Comparison of ENCODE assay signal across 26 cellular contexts in genomic region chr6:53148684-53149083, GRCh38. TPM values are rescaled to one million over a fixed set of nuclear protein-coding genes. Genes with fewer than 3 reads are reported as not detected.
A peak's percentile ranks its signal among the peaks of the same experiment; 100 is the strongest.
DNase-seq lines count a peak whose midpoint lies in the region; ATAC-seq, FAIRE-seq and TF ChIP-seq lines count a peak whose summit lies in the region.
"Had no signal": no experiment of that assay in that cellular context is flagged by ENCODE, and none has a peak within 500 bp of the region (broad histone marks: within the 10 kb centered on the region; RNA-seq: fewer than 3 reads in every experiment).

TSS of gene GCM1 (minus strand) at chr6:53148841. CDS start at chr6:53145632, 3,209 bp downstream.

- no peaks in the 10 kb centered on the region for H3K27me3 ChIP-seq in Caco-2 (replicated peaks; ENCODE audit: control insufficient read depth, insufficient read depth, low read length)
- peaks cover 26 to 28% of the 10 kb centered on the region in 2 experiments; a peak in 4 of 5 replicates for H3K27me3 ChIP-seq in K562 (ENCODE audit: control insufficient read depth in 2 of 2, insufficient read depth in 2 of 2, low read length in 2 of 2)

- H3K9me1 ChIP-seq in K562 (ENCODE audit: control insufficient read depth, insufficient read depth, low read length) = no peaks in the 10 kb centered on the region

- no peaks in the 10 kb centered on the region for H4K20me1 ChIP-seq in K562 (replicated peaks; ENCODE audit: control insufficient read depth, insufficient read depth, low read length)

- no peak within 1 kb of the TSS for H3K27ac ChIP-seq in K562 (ENCODE audit: extremely low read depth, low read depth, low read length)
- H3K27ac ChIP-seq: 22Rv1, C4-2B, GM23248 had no signal

- H3K9ac ChIP-seq in K562 (ENCODE audit: insufficient read depth in 1 of 2, low read depth in 2 of 2, low read length in 2 of 2) = no peak within 1 kb of the TSS
- H3K9ac ChIP-seq: GM23248 had no signal

- CTCF ChIA-PET in Caco-2 (lab: Charles Lee) (no interaction called here), K562 (lab: Yijun Ruan, JAX; ENCODE audit: low intra/inter-chr PET ratio) (no interaction called here), MCF 10A (lab: Yijun Ruan, JAX) (no interaction called here)

- 4% methylated on average over 5 of the region's 5 CpGs for WGBS in K562 (ENCODE audit: insufficient coverage, low coverage, missing lambda C conversion rate)

- H3K4me1 ChIP-seq in Caco-2 (no peaks in the 10 kb centered on the region), K562 (replicated peaks in 1 of 2; ENCODE audit: control insufficient read depth in 2 of 2, insufficient read depth in 2 of 2, low read length in 2 of 2) (no peaks in the 10 kb centered on the region), mucosa of descending colon (ENCODE audit: low read depth) (no peaks in the 10 kb centered on the region)

- intact Hi-C loops in Caco-2 (cut with micrococcal nuclease; ENCODE audit: unreplicated experiment) (loop anchor here (5.0 kb wide), 1 partner anchor 36 kb away; no protein-coding TSS in a partner anchor), K562 (cut with micrococcal nuclease) (no loop called here), mucosa of descending colon (cut with DNase I, micrococcal nuclease) (no loop called here), MCF 10A (cut with micrococcal nuclease) (no loop called here)

- no peaks in the 10 kb centered on the region for H3K79me2 ChIP-seq in K562 (ENCODE audit: control insufficient read depth, insufficient read depth, low read length)

- no peak within 1 kb of the TSS for H2AFZ ChIP-seq in K562 (ENCODE audit: low read depth, low read length)
- H2AFZ ChIP-seq: GM23248 had no signal

- H3K4me3 Mint-ChIP-seq in Caco-2 (ENCODE audit: unreplicated experiment) = no peak within 1 kb of the TSS
- no peak within 1 kb of the TSS for H3K4me3 Mint-ChIP-seq in activated T-helper 17 cell treated with anti-CD3 and anti-CD28 coated beads, Interleukin-2, amount 50 U/mL, for 72 hours
- no peak within 1 kb of the TSS for H3K4me3 Mint-ChIP-seq in MCF 10A (ENCODE audit: unreplicated experiment)
- H3K4me3 Mint-ChIP-seq: B cell; CD8-positive, alpha-beta T cell had no signal

- no peak within 1 kb of the TSS for H3K4me3 ChIP-seq in Caco-2 (ENCODE audit: low read depth, low read length)
- H3K4me3 ChIP-seq in K562 = no peak within 1 kb of the TSS
- no peak within 1 kb of the TSS for H3K4me3 ChIP-seq in mucosa of descending colon
- H3K4me3 ChIP-seq: GM23248 had no signal

- POLR2A ChIA-PET in Caco-2 (lab: Charles Lee) = no interaction called here
- POLR2A ChIA-PET in K562 (lab: Yijun Ruan, JAX) = no interaction called here
- POLR2A ChIA-PET in MCF 10A (lab: Yijun Ruan, JAX) = no interaction called here

- BruUV-seq in Caco-2 (replicated peaks; lab: Mats Ljungman, UMichigan) = no TSS peak
- no TSS peak for BruUV-seq in K562 (replicated peaks; lab: Mats Ljungman, UMichigan)
- no TSS peak for BruUV-seq in MCF 10A (replicated peaks; lab: Mats Ljungman, UMichigan)

- H3K27ac Mint-ChIP-seq in Caco-2 (ENCODE audit: unreplicated experiment) (no peak within 1 kb of the TSS), MCF 10A (ENCODE audit: low read depth, unreplicated experiment) (no peak within 1 kb of the TSS)
- no peak within 1 kb of the TSS for H3K27ac Mint-ChIP-seq in activated T-helper 17 cell treated with anti-CD3 and anti-CD28 coated beads, Interleukin-2, amount 50 U/mL, for 72 hours
- H3K27ac Mint-ChIP-seq: B cell; CD8-positive, alpha-beta T cell had no signal

- no peak for TF ChIP-seq CTCF in Caco-2 (IDR thresholded peaks at IDR 0.05; ENCODE audit: insufficient read depth in 1 of 2, low read depth in 1 of 2, low read length in 1 of 2, severe bottlenecking in 1 of 2, unreplicated experiment in 1 of 2)
- no peak for TF ChIP-seq CTCF in K562 (IDR thresholded peaks at IDR 0.05 in 2 of 3, conservative IDR thresholded peaks at IDR 0.05 in 1 of 3; ENCODE audit: insufficient read depth in 2 of 3, low read depth in 1 of 3, low read length in 3 of 3)
- no peak for TF ChIP-seq CTCF in mucosa of descending colon (IDR thresholded peaks at IDR 0.05)
- no peak for TF ChIP-seq CTCF in MCF 10A (IDR thresholded peaks at IDR 0.05; ENCODE audit: unreplicated experiment)

- DNase-seq in DMS 273 (lab: John Stamatoyannopoulos, UW; ENCODE audit: unreplicated experiment) = peak; percentile 14
- no peak for DNase-seq in DMS 273 treated with DMSO at 0.1 percent for 48 hours (lab: John Stamatoyannopoulos, UW)
- DNase-seq in Caco-2 = peak; percentile 28 to 51
- no peak for DNase-seq in K562 (ENCODE audit: extremely low read depth in 1 of 4, low spot score in 3 of 4)
- DNase-seq in mucosa of descending colon = peak in 1 of 3 donors; percentile 29
- no peak for DNase-seq in MCF 10A (ENCODE audit: unreplicated experiment)
- DNase-seq: CD8-positive, alpha-beta T cell; GM23248; H7; KBM-7; MM.1S; NCI-H2029; NCI-H226; NCI-H510A; NCI-H774; SHP77 treated with DMSO at 0.1 percent for 48 hours had no signal

- in situ Hi-C loops in K562 (cut with MboI) = no loop called here

- no peak for TF ChIP-seq EP300 in K562 (IDR thresholded peaks at IDR 0.05; ENCODE audit: low read length)

- H3K4me2 ChIP-seq in K562 (ENCODE audit: insufficient read depth, low read length) = no peak within 1 kb of the TSS

- no peak for TF ChIP-seq RAD21 in K562 (CRISPR knock-in tag; conservative IDR thresholded peaks at IDR 0.05 in 1 of 2, IDR thresholded peaks at IDR 0.05 in 1 of 2)

- H3K9me3 ChIP-seq in Caco-2 (no peaks in the 10 kb centered on the region), K562 (replicated peaks; ENCODE audit: control insufficient read depth, insufficient read depth, low read depth, low read length) (peaks cover 1% of the 10 kb centered on the region; the same call in 1 of the 2 replicates), mucosa of descending colon (no peaks in the 10 kb centered on the region)

- H3K36me3 ChIP-seq in Caco-2 (ENCODE audit: control insufficient read depth, insufficient read depth, low read length) (no peaks in the 10 kb centered on the region), K562 (ENCODE audit: control insufficient read depth, insufficient read depth, low read length) (no peaks in the 10 kb centered on the region), mucosa of descending colon (ENCODE audit: low read depth) (no peaks in the 10 kb centered on the region)

- H3K27me3 Mint-ChIP-seq in Caco-2 (ENCODE audit: insufficient read depth, unreplicated experiment) = no peaks in the 10 kb centered on the region
- peaks cover 11% of the 10 kb centered on the region for H3K27me3 Mint-ChIP-seq in activated T-helper 17 cell treated with anti-CD3 and anti-CD28 coated beads, Interleukin-2, amount 50 U/mL, for 72 hours
- H3K27me3 Mint-ChIP-seq in MCF 10A (ENCODE audit: insufficient read depth, unreplicated experiment) = no peaks in the 10 kb centered on the region

- ATAC-seq in K562 = no peak
- peak; percentile 90 for ATAC-seq in mucosa of descending colon
- ATAC-seq in HG03045 (IDR thresholded peaks at IDR 0.05; ENCODE audit: unreplicated experiment) = no peak
- no peak for ATAC-seq in activated T-helper 17 cell treated with anti-CD3 and anti-CD28 coated beads, Interleukin-2, amount 50 U/mL, for 72 hours (replicated peaks)
- ATAC-seq: CD8-positive, alpha-beta T cell; Panc1 had no signal

- no peak for FAIRE-seq in K562 (lab: Jason Lieb, UNC)
- FAIRE-seq: G401.6 had no signal

- peaks cover 9% of the 10 kb centered on the region for H3K36me3 Mint-ChIP-seq in Caco-2 (ENCODE audit: insufficient read depth, unreplicated experiment)
- H3K36me3 Mint-ChIP-seq in activated T-helper 17 cell treated with anti-CD3 and anti-CD28 coated beads, Interleukin-2, amount 50 U/mL, for 72 hours (ENCODE audit: low read depth) = no peaks in the 10 kb centered on the region
- peaks cover 6% of the 10 kb centered on the region for H3K36me3 Mint-ChIP-seq in MCF 10A (ENCODE audit: insufficient read depth, unreplicated experiment)
- H3K36me3 Mint-ChIP-seq: CD8-positive, alpha-beta T cell had no signal

- no peak for TF ChIP-seq POLR2A in K562 (conservative IDR thresholded peaks at IDR 0.05)

- H3K9me3 Mint-ChIP-seq in Caco-2 (ENCODE audit: unreplicated experiment) (no peaks in the 10 kb centered on the region), MCF 10A (ENCODE audit: unreplicated experiment) (no peaks in the 10 kb centered on the region)
- no peaks in the 10 kb centered on the region for H3K9me3 Mint-ChIP-seq in activated T-helper 17 cell treated with anti-CD3 and anti-CD28 coated beads, Interleukin-2, amount 50 U/mL, for 72 hours
- H3K9me3 Mint-ChIP-seq: CD8-positive, alpha-beta T cell had no signal

- H3K4me1 Mint-ChIP-seq in Caco-2 (ENCODE audit: low read depth, unreplicated experiment) (peaks cover 9% of the 10 kb centered on the region), MCF 10A (ENCODE audit: insufficient read depth, unreplicated experiment) (no peaks in the 10 kb centered on the region)
- H3K4me1 Mint-ChIP-seq in activated T-helper 17 cell treated with anti-CD3 and anti-CD28 coated beads, Interleukin-2, amount 50 U/mL, for 72 hours = no peaks in the 10 kb centered on the region
- H3K4me1 Mint-ChIP-seq: B cell had no signal

TF ChIP-seq in K562, 482 proteins besides CTCF, POLR2A, EP300 and RAD21:
- TF ChIP-seq NFIC (IDR thresholded peaks at IDR 0.05) (peak; percentile 34; the same call in 1 of the 2 replicates), CXXC5 (CRISPR knock-in tag; IDR thresholded peaks at IDR 0.05) (no peak)

RNA-seq across cellular contexts. Expression of gene GCM1, which starts in this region (rescaled TPM):
- total RNA-seq in Caco-2 (2022) (0.79 and 1.1 TPM in 2 replicates), K562 (2014; rRNA removed) (not detected in 2 replicates), K562 (2014; rRNA removed; fragmentation: Illumina TruSeq; extraction: Trizol) (not detected in 2 replicates), K562 (2015; rRNA removed; fragmentation: Illumina TruSeq; extraction: Trizol) (not detected in 2 replicates), K562 (2021) (not detected in 2 replicates), mucosa of descending colon (not detected), MCF 10A (2022) (not detected in 2 replicates)
- not detected in 2 replicates for total RNA-seq in K562 (2011; cell fraction: chromatin; rRNA removed; ENCODE audit: low replicate concordance)
- total RNA-seq in K562 (2011; cell fraction: nucleolus; rRNA removed) = not detected in 2 replicates
- not detected in 2 replicates for total RNA-seq in K562 (2011; cell fraction: nucleoplasm; rRNA removed)
- polyA plus RNA-seq in K562 (2011; rRNA removed) (0.07 TPM in 1 of 2 replicates, not detected in the other), K562 (2014; fragmentation: Illumina TruSeq; extraction: Trizol) (0.07 TPM in 1 of 2 replicates, not detected in the other), K562 (2014; fragmentation: Nextera tagmentation; extraction: Ambion mirVana) (not detected), K562 (2014; rRNA removed) (not detected in 2 replicates)
- polyA plus RNA-seq in K562 (2011; cell fraction: cytosol; rRNA removed) = 0.01 and 0.04 TPM in 2 replicates
- polyA plus RNA-seq in K562 (2011; cell fraction: nucleus; rRNA removed) = 0.06 and 0.14 TPM in 2 replicates
- 0.03 TPM in 1 of 2 replicates, not detected in the other for polyA plus RNA-seq in K562 (2012)
- not detected in 2 replicates for polyA minus RNA-seq in K562 (2011; rRNA and poly(A)+ RNA removed)
- not detected in 2 replicates for polyA minus RNA-seq in K562 (2011; cell fraction: cytosol; rRNA and poly(A)+ RNA removed)
- not detected in 2 replicates for polyA minus RNA-seq in K562 (2011; cell fraction: nucleus; rRNA and poly(A)+ RNA removed)
- under 1 TPM; 0.11 to 0.13 TPM for total RNA-seq in activated T-helper 17 cell treated with anti-CD3 and anti-CD28 coated beads, Interleukin-2, amount 50 U/mL, for 72 hours
- total RNA-seq: GM23248, H7, HT1080, LHCN-M2, OCI-LY7 had no signal
- polyA plus RNA-seq: GM23248 had no signal

Comparison
In these comparisons a context has a peak if more than half of its experiments do, and no peak if none do; other contexts are left out.
1. DNase-seq: peak in DMS 273 (single experiment) and Caco-2 (2 of 2); none in DMS 273 treated with DMSO at 0.1 percent for 48 hours (single experiment), K562 (0 of 4) and MCF 10A (single experiment).
2. Peak in ATAC-seq in mucosa of descending colon; RNA of the gene not detected or under 1 TPM.